Comparison of ENCODE assay signal across 37 cellular contexts in genomic region chr2:22301251-22301650, GRCh38.
"Had no signal": no experiment of that assay in that cellular context is flagged by ENCODE, and none has a peak within 500 bp of the region (broad histone marks: within the 10 kb centered on the region; RNA-seq: fewer than 3 reads in every experiment).

No MANE protein-coding gene starts in this region.

- H3K9me3 ChIP-seq: adrenal gland, body of pancreas had no signal

- H3K27me3 ChIP-seq: adrenal gland, ascending aorta, body of pancreas, brain microvascular endothelial cell, breast epithelium, cardiac muscle cell had no signal

- H3K27ac Mint-ChIP-seq: activated naive CD4-positive, alpha-beta T cell treated with anti-CD3 and anti-CD28 coated beads for 36 hours; activated naive CD4-positive, alpha-beta T cell treated with anti-CD3 and anti-CD28 coated beads, Interleukin-2, amount 10 ng/mL, durations not matched to agents 7 days and 5 days; activated naive CD4-positive, alpha-beta T cell treated with anti-CD3 and anti-CD28 coated beads, Interleukin-2, amount 50 U/mL, for 24 hours; activated naive CD4-positive, alpha-beta T cell treated with anti-CD3 and anti-CD28 coated beads, Interleukin-2, amount 50 U/mL, for 72 hours; activated naive CD8-positive, alpha-beta T cell; activated naive CD8-positive, alpha-beta T cell treated with anti-CD3 and anti-CD28 coated beads for 36 hours; activated naive CD8-positive, alpha-beta T cell treated with anti-CD3 and anti-CD28 coated beads, Interleukin-2, amount 10 ng/mL, durations not matched to agents 7 days and 5 days; activated naive CD8-positive, alpha-beta T cell treated with anti-CD3 and anti-CD28 coated beads, Interleukin-2, amount 50 U/mL, for 24 hours; activated T-cell treated with anti-CD3 and anti-CD28 coated beads, Interleukin-2, amount 50 U/mL, for 72 hours; activated T-helper 1 cell treated with anti-CD3 and anti-CD28 coated beads, Interleukin-12 subunit alpha, Interleukin-12 subunit beta, Interleukin-2, Interleukin-4 antibody, amounts not matched to agents 30 ng/mL and 10 ng/mL and 1 ng/mL, durations not matched to agents 14 hours and 24 hours and 36 hours; activated T-helper 17 cell treated with anti-CD3 and anti-CD28 coated beads, Interleukin-2, amount 50 U/mL, for 72 hours; activated T-helper 2 cell treated with anti-CD3 and anti-CD28 coated beads, Interferon-gamma antibody, Interleukin-2, Interleukin-4, amounts not matched to agents 10 μg/mL and 5 μg/mL and 100 μg/mL, durations not matched to agents 14 hours and 24 hours and 36 hours; brain had no signal

- H3K36me3 ChIP-seq: adrenal gland, ascending aorta, brain microvascular endothelial cell, breast epithelium, cardiac muscle cell had no signal

- H3K4me3 Mint-ChIP-seq: activated naive CD4-positive, alpha-beta T cell treated with anti-CD3 and anti-CD28 coated beads for 36 hours; activated naive CD4-positive, alpha-beta T cell treated with anti-CD3 and anti-CD28 coated beads, Interleukin-2, amount 10 ng/mL, durations not matched to agents 7 days and 5 days; activated naive CD4-positive, alpha-beta T cell treated with anti-CD3 and anti-CD28 coated beads, Interleukin-2, amount 50 U/mL, for 24 hours; activated naive CD8-positive, alpha-beta T cell; activated naive CD8-positive, alpha-beta T cell treated with anti-CD3 and anti-CD28 coated beads for 36 hours; activated naive CD8-positive, alpha-beta T cell treated with anti-CD3 and anti-CD28 coated beads, Interleukin-2, amount 10 ng/mL, durations not matched to agents 7 days and 5 days; activated naive CD8-positive, alpha-beta T cell treated with anti-CD3 and anti-CD28 coated beads, Interleukin-2, amount 50 U/mL, for 24 hours; activated T-cell treated with anti-CD3 and anti-CD28 coated beads, Interleukin-2, amount 50 U/mL, for 4 hours; activated T-cell treated with anti-CD3 and anti-CD28 coated beads, Interleukin-2, amount 50 U/mL, for 72 hours; activated T-helper 1 cell treated with anti-CD3 and anti-CD28 coated beads, Interleukin-12 subunit alpha, Interleukin-12 subunit beta, Interleukin-2, Interleukin-4 antibody, amounts not matched to agents 30 ng/mL and 10 ng/mL and 1 ng/mL, durations not matched to agents 14 hours and 24 hours and 36 hours; activated T-helper 17 cell treated with anti-CD3 and anti-CD28 coated beads, Interleukin-2, amount 50 U/mL, for 72 hours; brain; central memory CD8-positive, alpha-beta T cell had no signal

- ATAC-seq: activated naive CD4-positive, alpha-beta T cell treated with anti-CD3 and anti-CD28 coated beads, Interleukin-2, amount 50 U/mL, for 72 hours; activated naive CD8-positive, alpha-beta T cell treated with anti-CD3 and anti-CD28 coated beads, Interleukin-2, amount 50 U/mL, for 24 hours; activated T-cell treated with anti-CD3 and anti-CD28 coated beads, Interleukin-2, amount 50 U/mL, for 4 hours; activated T-cell treated with anti-CD3 and anti-CD28 coated beads, Interleukin-2, amount 50 U/mL, for 72 hours; activated T-helper 17 cell treated with anti-CD3 and anti-CD28 coated beads, Interleukin-2, amount 50 U/mL, for 72 hours; body of pancreas had no signal

- H3K4me3 ChIP-seq: adrenal gland, ascending aorta, body of pancreas, breast epithelium, cardiac muscle cell had no signal

- H3K9me3 Mint-ChIP-seq: activated naive CD4-positive, alpha-beta T cell treated with anti-CD3 and anti-CD28 coated beads, Interleukin-2, amount 50 U/mL, for 24 hours; activated naive CD8-positive, alpha-beta T cell treated with anti-CD3 and anti-CD28 coated beads for 36 hours; activated naive CD8-positive, alpha-beta T cell treated with anti-CD3 and anti-CD28 coated beads, Interleukin-2, amount 10 ng/mL, durations not matched to agents 7 days and 5 days; activated T-helper 1 cell treated with anti-CD3 and anti-CD28 coated beads, Interleukin-12 subunit alpha, Interleukin-12 subunit beta, Interleukin-2, Interleukin-4 antibody, amounts not matched to agents 30 ng/mL and 10 ng/mL and 1 ng/mL, durations not matched to agents 14 hours and 24 hours and 36 hours; activated T-helper 17 cell treated with anti-CD3 and anti-CD28 coated beads, Interleukin-2, amount 50 U/mL, for 72 hours had no signal

- H3K27me3 Mint-ChIP-seq: activated naive CD4-positive, alpha-beta T cell treated with anti-CD3 and anti-CD28 coated beads, Interleukin-2, amount 10 ng/mL, durations not matched to agents 7 days and 5 days; activated naive CD4-positive, alpha-beta T cell treated with anti-CD3 and anti-CD28 coated beads, Interleukin-2, amount 50 U/mL, for 24 hours; activated naive CD8-positive, alpha-beta T cell; activated naive CD8-positive, alpha-beta T cell treated with anti-CD3 and anti-CD28 coated beads for 36 hours; activated naive CD8-positive, alpha-beta T cell treated with anti-CD3 and anti-CD28 coated beads, Interleukin-2, amount 10 ng/mL, durations not matched to agents 7 days and 5 days; activated naive CD8-positive, alpha-beta T cell treated with anti-CD3 and anti-CD28 coated beads, Interleukin-2, amount 50 U/mL, for 24 hours; activated T-helper 17 cell treated with anti-CD3 and anti-CD28 coated beads, Interleukin-2, amount 50 U/mL, for 72 hours; brain; central memory CD8-positive, alpha-beta T cell had no signal

- DNase-seq: activated effector memory CD4-positive, alpha-beta T cell treated with anti-CD3 and anti-CD28 coated beads, Interleukin-2, amount 50 U/mL, for 16 hours; activated effector memory CD4-positive, alpha-beta T cell treated with Interleukin-2 at 50 U/mL for 16 hours; activated gamma-delta T cell; activated gamma-delta T cell treated with Interleukin-2 at 50 U/mL for 16 hours; activated naive CD4-positive, alpha-beta T cell treated with anti-CD3 and anti-CD28 coated beads for 36 hours; activated naive CD4-positive, alpha-beta T cell treated with anti-CD3 and anti-CD28 coated beads, Interleukin-2, amount 10 ng/mL, durations not matched to agents 7 days and 5 days; activated naive CD4-positive, alpha-beta T cell treated with anti-CD3 and anti-CD28 coated beads, Interleukin-2, amount 50 U/mL, for 16 hours; activated naive CD4-positive, alpha-beta T cell treated with Interleukin-2 at 50 U/mL for 16 hours; activated naive CD8-positive, alpha-beta T cell treated with anti-CD3 and anti-CD28 coated beads for 36 hours; activated naive CD8-positive, alpha-beta T cell treated with anti-CD3 and anti-CD28 coated beads, Interleukin-2, amount 10 ng/mL, durations not matched to agents 7 days and 5 days; activated naive CD8-positive, alpha-beta T cell treated with anti-CD3 and anti-CD28 coated beads, Interleukin-2, amount 50 U/mL, for 24 hours; activated T-cell treated with anti-CD3 and anti-CD28 coated beads for 4 hours; activated T-cell treated with anti-CD3 and anti-CD28 coated beads, Interleukin-2, amount 50 U/mL, for 1 hour; activated T-cell treated with anti-CD3 and anti-CD28 coated beads, Interleukin-2, amount 50 U/mL, for 4 hours; activated T-cell treated with anti-CD3 and anti-CD28 coated beads, Interleukin-2, amount 50 U/mL, for 48 hours; activated T-cell treated with anti-CD3 and anti-CD28 coated beads, Interleukin-2, amount 50 U/mL, for 72 hours; adrenal gland; amniotic stem cell; amygdala; anterior cingulate cortex; aorta; body of pancreas; brain microvascular endothelial cell; caudate nucleus; central memory CD4-positive, alpha-beta T cell; cerebellar nuclear complex had no signal

- H3K36me3 Mint-ChIP-seq: activated naive CD4-positive, alpha-beta T cell treated with anti-CD3 and anti-CD28 coated beads, Interleukin-2, amount 10 ng/mL, durations not matched to agents 7 days and 5 days; activated naive CD4-positive, alpha-beta T cell treated with anti-CD3 and anti-CD28 coated beads, Interleukin-2, amount 50 U/mL, for 24 hours; activated naive CD8-positive, alpha-beta T cell; activated naive CD8-positive, alpha-beta T cell treated with anti-CD3 and anti-CD28 coated beads for 36 hours; activated naive CD8-positive, alpha-beta T cell treated with anti-CD3 and anti-CD28 coated beads, Interleukin-2, amount 10 ng/mL, durations not matched to agents 7 days and 5 days; brain had no signal

- H3K4me1 Mint-ChIP-seq: activated naive CD4-positive, alpha-beta T cell treated with anti-CD3 and anti-CD28 coated beads, Interleukin-2, amount 10 ng/mL, durations not matched to agents 7 days and 5 days; activated naive CD4-positive, alpha-beta T cell treated with anti-CD3 and anti-CD28 coated beads, Interleukin-2, amount 50 U/mL, for 24 hours; activated naive CD8-positive, alpha-beta T cell treated with anti-CD3 and anti-CD28 coated beads for 36 hours; activated naive CD8-positive, alpha-beta T cell treated with anti-CD3 and anti-CD28 coated beads, Interleukin-2, amount 10 ng/mL, durations not matched to agents 7 days and 5 days; activated naive CD8-positive, alpha-beta T cell treated with anti-CD3 and anti-CD28 coated beads, Interleukin-2, amount 50 U/mL, for 24 hours; activated T-helper 17 cell treated with anti-CD3 and anti-CD28 coated beads, Interleukin-2, amount 50 U/mL, for 72 hours; central memory CD8-positive, alpha-beta T cell had no signal

- H3K27ac ChIP-seq: adrenal gland, ascending aorta, body of pancreas, brain microvascular endothelial cell, breast epithelium, cardiac muscle cell had no signal
